ENCODE assay signal across 18 cellular contexts in the genomic region with DNA sequence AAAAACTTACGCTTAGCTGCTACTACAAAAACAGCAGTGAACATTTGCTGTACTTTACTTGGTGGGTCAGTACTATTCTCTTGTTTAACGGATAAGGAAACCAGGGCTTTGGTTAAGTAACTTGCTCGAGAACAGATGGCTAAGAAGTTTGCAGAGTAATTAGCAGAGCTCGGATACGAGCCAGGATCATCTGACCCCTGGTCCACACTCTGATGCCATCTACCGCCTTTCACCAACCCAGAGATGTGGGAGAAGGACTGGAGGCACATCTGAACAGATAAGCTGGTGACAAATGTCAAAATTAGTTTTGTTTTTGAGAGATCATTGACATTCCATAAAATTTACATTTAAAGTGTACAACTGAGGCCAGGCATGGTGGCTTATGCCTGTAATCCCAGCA. TPM values are rescaled to one million over a fixed set of nuclear protein-coding genes. Genes with fewer than 3 reads are reported as not detected.
A peak's percentile ranks its signal among the peaks of the same experiment; 100 is the strongest.
DNase-seq lines count a peak whose midpoint lies in the region; FAIRE-seq and TF ChIP-seq lines count a peak whose summit lies in the region.
"Had no signal": no experiment of that assay in that cellular context is flagged by ENCODE, and none has a peak within 500 bp of the region (broad histone marks: within the 10 kb centered on the region; RNA-seq: fewer than 3 reads in every experiment).

No MANE protein-coding gene starts in this region.

- no peak overlapping the region for H3K27ac ChIP-seq in uterus
- H3K27ac ChIP-seq in osteoblast (ENCODE audit: low read depth, low read length), result no peak overlapping the region

- TF ChIP-seq POLR2A in uterus (IDR thresholded peaks at IDR 0.05), result no peak

- no peak for TF ChIP-seq CTCF in uterus (IDR thresholded peaks at IDR 0.05)
- no peak for TF ChIP-seq CTCF in osteoblast (IDR thresholded peaks at IDR 0.05; ENCODE audit: extremely low read depth, low read depth, low read length)

- intact Hi-C loops in uterus (cut with DNase I; ENCODE audit: low total_unique reads), result no loop called here

- FAIRE-seq in islet of Langerhans (lab: Jason Lieb, UNC), result peak; percentile 24
- FAIRE-seq: A204.1, H1 had no signal

- H3K36me3 ChIP-seq in uterus, result no peaks in the 10 kb centered on the region
- peaks cover 39% of the 10 kb centered on the region for H3K36me3 ChIP-seq in osteoblast (ENCODE audit: insufficient read depth, low read length)

- H3K4me2 ChIP-seq in osteoblast (ENCODE audit: insufficient read depth, low read length), result no peak overlapping the region

- H3K4me3 ChIP-seq in uterus, result no peak overlapping the region
- H3K4me3 ChIP-seq in osteoblast (ENCODE audit: insufficient read depth, low read length), result no peak overlapping the region

- H2AFZ ChIP-seq in osteoblast (ENCODE audit: low read length), result no peak overlapping the region

- DNase-seq in DMS 273 (lab: John Stamatoyannopoulos, UW; ENCODE audit: unreplicated experiment) (peak; percentile 90), NCI-H524 (lab: John Stamatoyannopoulos, UW) (peak; percentile 76 to 88), NCI-H82 treated with DMSO at 0.1 percent for 48 hours (lab: John Stamatoyannopoulos, UW; ENCODE audit: unreplicated experiment) (peak; percentile 84), uterus (no peak), NCI-H1417 treated with DMSO at 0.1 percent for 48 hours (lab: John Stamatoyannopoulos, UW) (no peak), osteoblast (ENCODE audit: insufficient read length, low spot score, missing footprints) (no peak)
- DNase-seq: ACHN; BE2C; C1 segment of cervical spinal cord; CD4-positive, CD25-positive, alpha-beta regulatory T cell; CD8-positive, alpha-beta memory T cell; COR-L47; DMS79 treated with DMSO at 0.1 percent for 48 hours; GF-D8; H9 had no signal

- no peaks in the 10 kb centered on the region for H4K20me1 ChIP-seq in osteoblast (ENCODE audit: insufficient read depth, low read length)

- H3K27me3 ChIP-seq in uterus, result no peaks in the 10 kb centered on the region
- no peaks in the 10 kb centered on the region for H3K27me3 ChIP-seq in osteoblast (ENCODE audit: insufficient read depth, low read length)
- H3K27me3 ChIP-seq: BE2C had no signal

- H3K4me1 ChIP-seq in uterus (no peaks in the 10 kb centered on the region), osteoblast (ENCODE audit: insufficient read depth, low read length) (no peaks in the 10 kb centered on the region)
- H3K4me1 ChIP-seq: BE2C had no signal

- H3K9me3 ChIP-seq in uterus (no peaks in the 10 kb centered on the region), osteoblast (ENCODE audit: low read depth, low read length) (no peaks in the 10 kb centered on the region)
- H3K9me3 ChIP-seq: BE2C had no signal

- no peaks in the 10 kb centered on the region for H3K79me2 ChIP-seq in osteoblast (ENCODE audit: insufficient read depth, low read length)

RNA-seq across cellular contexts. Expression of a gene that starts 18.9 kb away (rescaled TPM):
- total RNA-seq in uterus (100 to 1,000 TPM in 1 of 4 donors, 10 to 100 TPM in 3; 62.9 to 123 (median 82.1) TPM), osteoblast (112 and 128 TPM in 2 replicates)

RNA-seq across cellular contexts. Expression of a gene that starts 55.4 kb away (rescaled TPM):
- total RNA-seq in uterus (1 to 10 TPM in 1 of 4 donors, not detected in 3; 2.0 TPM), osteoblast (not detected in 2 replicates)
- total RNA-seq: CD8-positive, alpha-beta memory T cell; H1; H9 had no signal

Comparison
In these comparisons a context has a peak if more than half of its experiments do, and no peak if none do; other contexts are left out.
1. DNase-seq: peak in DMS 273 (single experiment), NCI-H524 (2 of 2) and NCI-H82 treated with DMSO at 0.1 percent for 48 hours (single experiment); none in uterus (0 of 2), NCI-H1417 treated with DMSO at 0.1 percent for 48 hours (single experiment) and osteoblast (single experiment).